Comparison of ENCODE assay signal across 1 cellular context in the genomic region with DNA sequence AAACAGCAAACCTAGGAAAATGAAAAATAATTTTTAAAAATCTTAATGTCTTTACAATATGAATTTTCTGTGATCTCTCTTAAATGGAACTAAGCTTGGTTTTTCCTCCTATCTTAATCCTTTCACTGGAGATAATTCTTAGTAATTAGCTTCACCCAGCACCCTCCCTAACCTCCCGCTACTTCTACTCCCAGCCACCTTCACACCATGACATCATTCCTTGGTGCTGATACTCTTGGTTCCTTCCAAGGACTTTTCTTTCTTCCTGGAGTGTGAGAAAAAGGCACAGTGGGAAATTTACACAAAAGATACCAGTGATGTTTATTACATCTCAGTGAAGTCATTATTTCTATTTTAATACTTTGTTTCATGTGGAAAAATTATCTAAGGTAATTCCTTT.
TF ChIP-seq lines count a peak whose summit lies in the region.

No MANE protein-coding gene starts in this region.

TF ChIP-seq in IMR-90, 13 proteins besides CTCF, POLR2A, EP300 and RAD21 (continued from another document):
- TF ChIP-seq MAZ (IDR thresholded peaks at IDR 0.05; ENCODE audit: borderline replicate concordance, low read depth, low read length) (no peak), FOS (IDR thresholded peaks at IDR 0.05; ENCODE audit: low read depth, low read length) (no peak), MXI1 (IDR thresholded peaks at IDR 0.05; ENCODE audit: borderline replicate concordance, low read depth, low read length) (no peak), NFE2L2 (IDR thresholded peaks at IDR 0.05; ENCODE audit: low read depth, low read length) (no peak), RCOR1 (IDR thresholded peaks at IDR 0.05; ENCODE audit: insufficient replicate concordance, low read length) (no peak), RFX5 (IDR thresholded peaks at IDR 0.05; ENCODE audit: low read depth, low read length) (no peak), SMC3 (IDR thresholded peaks at IDR 0.05; ENCODE audit: low read depth, low read length) (no peak)
- TF ChIP-seq, protein P1, sequence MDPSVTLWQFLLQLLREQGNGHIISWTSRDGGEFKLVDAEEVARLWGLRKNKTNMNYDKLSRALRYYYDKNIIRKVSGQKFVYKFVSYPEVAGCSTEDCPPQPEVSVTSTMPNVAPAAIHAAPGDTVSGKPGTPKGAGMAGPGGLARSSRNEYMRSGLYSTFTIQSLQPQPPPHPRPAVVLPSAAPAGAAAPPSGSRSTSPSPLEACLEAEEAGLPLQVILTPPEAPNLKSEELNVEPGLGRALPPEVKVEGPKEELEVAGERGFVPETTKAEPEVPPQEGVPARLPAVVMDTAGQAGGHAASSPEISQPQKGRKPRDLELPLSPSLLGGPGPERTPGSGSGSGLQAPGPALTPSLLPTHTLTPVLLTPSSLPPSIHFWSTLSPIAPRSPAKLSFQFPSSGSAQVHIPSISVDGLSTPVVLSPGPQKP (IDR thresholded peaks at IDR 0.05; ENCODE audit: borderline replicate concordance, low read depth, low read length), result no peak
- TF ChIP-seq, protein P2, sequence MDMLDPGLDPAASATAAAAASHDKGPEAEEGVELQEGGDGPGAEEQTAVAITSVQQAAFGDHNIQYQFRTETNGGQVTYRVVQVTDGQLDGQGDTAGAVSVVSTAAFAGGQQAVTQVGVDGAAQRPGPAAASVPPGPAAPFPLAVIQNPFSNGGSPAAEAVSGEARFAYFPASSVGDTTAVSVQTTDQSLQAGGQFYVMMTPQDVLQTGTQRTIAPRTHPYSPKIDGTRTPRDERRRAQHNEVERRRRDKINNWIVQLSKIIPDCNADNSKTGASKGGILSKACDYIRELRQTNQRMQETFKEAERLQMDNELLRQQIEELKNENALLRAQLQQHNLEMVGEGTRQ (IDR thresholded peaks at IDR 0.05; ENCODE audit: low read depth, low read length), result no peak
